Comparison of ENCODE assay signal across 13 cellular contexts in genomic region chr11:112302226-112302868, GRCh38. TPM values are rescaled to one million over a fixed set of nuclear protein-coding genes. Genes with fewer than 3 reads are reported as not detected.
A peak's percentile ranks its signal among the peaks of the same experiment; 100 is the strongest.
DNase-seq lines count a peak whose midpoint lies in the region; FAIRE-seq and TF ChIP-seq lines count a peak whose summit lies in the region.
"Had no signal": no experiment of that assay in that cellular context is flagged by ENCODE, and none has a peak within 500 bp of the region (broad histone marks: within the 10 kb centered on the region; RNA-seq: fewer than 3 reads in every experiment).

No MANE protein-coding gene starts in this region.

- no peaks in the 10 kb centered on the region for H3K9me3 Mint-ChIP-seq in astrocyte (ENCODE audit: unreplicated experiment)

- H2BK120ac ChIP-seq in mesendoderm (ENCODE audit: low read depth, low read length), result no peak overlapping the region

- peaks cover 13% of the 10 kb centered on the region for H3K4me1 Mint-ChIP-seq in astrocyte (ENCODE audit: low read depth, unreplicated experiment)

- H2AFZ ChIP-seq in KMS-11 (ENCODE audit: low read depth), result peak overlapping the region; percentile 14; the same call in 1 of the 2 replicates
- no peak overlapping the region for H2AFZ ChIP-seq in astrocyte (ENCODE audit: low read depth, low read length)

- no peak overlapping the region for H3K23ac ChIP-seq in mesendoderm (ENCODE audit: low read length)

- no peak overlapping the region for H3K56ac ChIP-seq in mesendoderm (ENCODE audit: low read length)

- DNase-seq in DMS53 (lab: John Stamatoyannopoulos, UW) (peak; percentile 57), astrocyte (ENCODE audit: low read depth) (no peak), mesendoderm (peak; percentile 75), NCI-H2029 treated with DMSO at 0.1 percent for 48 hours (lab: John Stamatoyannopoulos, UW) (no peak), nucleus accumbens (lab: John Stamatoyannopoulos, UW) (no peak), kidney glomerular epithelial cell (lab: John Stamatoyannopoulos, UW) (no peak), amniotic stem cell (lab: John Stamatoyannopoulos, UW) (no peak)
- DNase-seq: activated CD4-positive, alpha-beta T cell treated with anti-CD3 and anti-CD28 coated beads, Interleukin-2, amount 50 U/mL, for 4 hours; central memory CD4-positive, alpha-beta T cell; DMS153 had no signal

- no peak overlapping the region for H2AK5ac ChIP-seq in mesendoderm (ENCODE audit: low read length)

- H3K4me2 ChIP-seq in KMS-11 (no peak overlapping the region; the same call in 1 of the 2 replicates), astrocyte (ENCODE audit: low read length) (peak overlapping the region; percentile 0), mesendoderm (ENCODE audit: low read length) (no peak overlapping the region)

- H2BK15ac ChIP-seq in mesendoderm (replicated peaks; ENCODE audit: low read depth), result no peak overlapping the region

- H4K20me1 ChIP-seq in KMS-11 (ENCODE audit: insufficient read depth), result no peaks in the 10 kb centered on the region
- no peaks in the 10 kb centered on the region for H4K20me1 ChIP-seq in astrocyte (ENCODE audit: insufficient read depth, low read length)

- no peaks in the 10 kb centered on the region for H3K9me3 ChIP-seq in astrocyte (ENCODE audit: insufficient read depth, low read depth, low read length)

- H3K36me3 Mint-ChIP-seq in astrocyte (ENCODE audit: low read depth, unreplicated experiment), result no peaks in the 10 kb centered on the region

- no CpG with 5 or more reads among the region's 5 CpGs for WGBS in mesendoderm (ENCODE audit: extremely low coverage, insufficient coverage, low lambda C conversion rate)

- H3K27me3 ChIP-seq in KMS-11 (ENCODE audit: insufficient read depth, low read depth) (no peaks in the 10 kb centered on the region), astrocyte (ENCODE audit: insufficient read depth, low read length) (no peaks in the 10 kb centered on the region), mesendoderm (ENCODE audit: insufficient read depth, low read length, poor library complexity) (no peaks in the 10 kb centered on the region)

- H2BK5ac ChIP-seq in mesendoderm (ENCODE audit: low read length), result no peak overlapping the region

- no peak overlapping the region for H3K4me3 Mint-ChIP-seq in astrocyte (ENCODE audit: unreplicated experiment)

- no peak overlapping the region for H3K4ac ChIP-seq in mesendoderm (ENCODE audit: low read depth, low read length)

- TF ChIP-seq CTCF in KMS-11 (conservative IDR thresholded peaks at IDR 0.05; ENCODE audit: low read depth, low read length), result no peak
- TF ChIP-seq CTCF in astrocyte (IDR thresholded peaks at IDR 0.05; ENCODE audit: insufficient read depth, low read depth, low read length), result no peak

- H3K4me1 ChIP-seq in KMS-11 (ENCODE audit: low read depth, poor library complexity, severe bottlenecking) (peaks cover 6% of the 10 kb centered on the region), astrocyte (ENCODE audit: insufficient read depth, low read length) (peaks cover 10% of the 10 kb centered on the region), mesendoderm (ENCODE audit: control insufficient read depth, low read depth, low read length) (peaks cover 2% of the 10 kb centered on the region)

- no peak for FAIRE-seq in astrocyte (lab: Jason Lieb, UNC)

- no peak overlapping the region for H4K8ac ChIP-seq in mesendoderm (ENCODE audit: low read depth, low read length)

- H3K36me3 ChIP-seq in KMS-11 (ENCODE audit: insufficient read depth), result no peaks in the 10 kb centered on the region
- H3K36me3 ChIP-seq in astrocyte (ENCODE audit: insufficient read depth, low read length), result no peaks in the 10 kb centered on the region
- no peaks in the 10 kb centered on the region for H3K36me3 ChIP-seq in mesendoderm (ENCODE audit: control insufficient read depth, insufficient read depth, low read length)

- no peak overlapping the region for H3K27ac ChIP-seq in KMS-11
- H3K27ac ChIP-seq in astrocyte (ENCODE audit: low read depth, low read length), result no peak overlapping the region
- H3K27ac ChIP-seq in mesendoderm (ENCODE audit: low read depth, low read length), result no peak overlapping the region

- H3K79me2 ChIP-seq in KMS-11 (ENCODE audit: insufficient read depth, low read depth), result no peaks in the 10 kb centered on the region
- no peaks in the 10 kb centered on the region for H3K79me2 ChIP-seq in astrocyte (ENCODE audit: insufficient read depth, low read length)
- H3K79me2 ChIP-seq in mesendoderm (ENCODE audit: control insufficient read depth, insufficient read depth, low read length), result no peaks in the 10 kb centered on the region

- no peaks in the 10 kb centered on the region for H3K79me1 ChIP-seq in mesendoderm (ENCODE audit: low read length)

- H3K9ac ChIP-seq in KMS-11 (no peak overlapping the region), astrocyte (ENCODE audit: low read length) (no peak overlapping the region), mesendoderm (ENCODE audit: low read length) (no peak overlapping the region)

- H4K5ac ChIP-seq in mesendoderm (ENCODE audit: low read length), result no peak overlapping the region

- peaks cover 23% of the 10 kb centered on the region for H3K27me3 Mint-ChIP-seq in astrocyte (ENCODE audit: low read depth, unreplicated experiment)

- no peak overlapping the region for H3K4me3 ChIP-seq in KMS-11 (IDR thresholded peaks at IDR 0.05; ENCODE audit: insufficient read depth, low read depth, low read length)
- H3K4me3 ChIP-seq in astrocyte (ENCODE audit: insufficient read depth, low read depth, low read length), result no peak overlapping the region
- no peak overlapping the region for H3K4me3 ChIP-seq in mesendoderm (ENCODE audit: low read length)

- peak overlapping the region; percentile 35 for H3K27ac Mint-ChIP-seq in astrocyte (ENCODE audit: unreplicated experiment)

- no peak overlapping the region for H3K18ac ChIP-seq in mesendoderm (ENCODE audit: low read length)

RNA-seq across cellular contexts. Expression of gene PLET1, which starts 41.7 kb away (rescaled TPM):
- not detected in 2 replicates for total RNA-seq in astrocyte
- not detected for polyA plus RNA-seq in mesendoderm (2013, experiment 1 of 2)
- not detected for polyA plus RNA-seq in mesendoderm (2013, experiment 2 of 2)
- total RNA-seq: LHCN-M2, pulmonary artery endothelial cell had no signal

Comparison
In these comparisons a context has a peak if more than half of its experiments do, and no peak if none do; other contexts are left out.
1. DNase-seq: peak in DMS53 (single experiment) and mesendoderm (single experiment); none in astrocyte (single experiment), NCI-H2029 treated with DMSO at 0.1 percent for 48 hours (single experiment), nucleus accumbens (0 of 56), kidney glomerular epithelial cell (single experiment) and amniotic stem cell (single experiment).